Comparison of ENCODE assay signal across 25 cellular contexts in the genomic region with DNA sequence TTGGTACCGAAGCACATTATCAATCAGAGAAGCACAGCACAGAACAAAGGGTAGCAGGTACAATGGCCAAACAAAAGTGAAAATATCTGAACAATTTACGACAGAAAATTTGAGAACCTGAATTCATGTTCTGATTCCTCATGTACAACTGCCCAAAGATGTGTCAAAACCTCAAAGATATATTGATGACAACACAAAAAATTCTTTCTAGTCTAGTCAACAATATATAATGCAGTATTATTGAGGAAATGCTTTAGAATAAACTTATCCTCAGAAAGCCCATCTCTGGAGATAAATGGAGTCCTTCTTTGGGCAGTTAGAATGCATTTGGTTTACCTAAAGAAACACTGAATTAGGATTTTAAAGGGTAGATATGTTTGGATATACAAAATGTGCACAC.
"Had no signal": no experiment of that assay in that cellular context is flagged by ENCODE, and none has a peak within 500 bp of the region (broad histone marks: within the 10 kb centered on the region; RNA-seq: fewer than 3 reads in every experiment).

No MANE protein-coding gene starts in this region.

- H3K4me1 ChIP-seq: colonic mucosa had no signal

- H3K27me3 ChIP-seq: colonic mucosa, gastrocnemius medialis, left lung had no signal

- H3K36me3 ChIP-seq: colonic mucosa, esophagus squamous epithelium, gastrocnemius medialis, heart right ventricle, left lung, lower lobe of right lung had no signal

- DNase-seq: colonic mucosa; cortex of kidney; effector CD8-positive, alpha-beta T cell; effector memory CD8-positive, alpha-beta T cell; endodermal cell; erythroblast; esophagus squamous epithelium; foreskin fibroblast; foreskin melanocyte; gastrocnemius medialis; glutamatergic neuron; head of caudate nucleus; heart right ventricle; hippocampal formation; left cardiac atrium; left lung; left ventricle myocardium superior; lower lobe of right lung; mesenchymal stem cell; mucosa of descending colon; naive B cell had no signal

- H3K27ac ChIP-seq: colonic mucosa, epithelial cell of prostate, esophagus squamous epithelium, gastrocnemius medialis, heart right ventricle, left lung, lower lobe of right lung had no signal

- H3K4me3 ChIP-seq: colonic mucosa, esophagus squamous epithelium, gastrocnemius medialis, heart right ventricle, left lung, lower lobe of right lung, mucosa of descending colon had no signal

- FAIRE-seq: islet of Langerhans, keratinocyte had no signal

- H3K9me3 ChIP-seq: colonic mucosa, esophagus squamous epithelium, gastrocnemius medialis, heart right ventricle, left lung, lower lobe of right lung, mucosa of descending colon had no signal

- ATAC-seq: effector memory CD8-positive, alpha-beta T cell; esophagus mucosa; gastrocnemius medialis; heart right ventricle; left cardiac atrium; left lung; left ventricle myocardium superior; lower lobe of right lung; mucosa of descending colon had no signal
